In genomic region chr3:16286161-16286560, GRCh38 we compare ENCODE assay signal across 9 cellular contexts. TPM values are rescaled to one million over a fixed set of nuclear protein-coding genes. Genes with fewer than 3 reads are reported as not detected.
DNase-seq lines count a peak whose midpoint lies in the region; ATAC-seq and TF ChIP-seq lines count a peak whose summit lies in the region.
"Had no signal": no experiment of that assay in that cellular context is flagged by ENCODE, and none has a peak within 500 bp of the region (broad histone marks: within the 10 kb centered on the region; RNA-seq: fewer than 3 reads in every experiment).

No MANE protein-coding gene starts in this region.

- H3K27ac Mint-ChIP-seq in activated CD8-positive, alpha-beta memory T cell treated with anti-CD3 and anti-CD28 coated beads, Interleukin-2, amount 10 ng/mL, durations not matched to agents 7 days and 5 days: peak overlapping the region; percentile 96
- H3K27ac Mint-ChIP-seq in naive B cell: peak overlapping the region in 4 of 6 donors; percentile 4 to 79 (median 44)

- peaks cover 2% of the 10 kb centered on the region; the same call in 1 of the 2 replicates for H3K9me3 ChIP-seq in OCI-LY7 (ENCODE audit: low read length)

- H3K27me3 ChIP-seq in brain microvascular endothelial cell (replicated peaks): no peaks in the 10 kb centered on the region

- H3K4me3 ChIP-seq in OCI-LY7 (ENCODE audit: low read depth, low read length, poor library complexity, severe bottlenecking) (no peak overlapping the region), brain microvascular endothelial cell (ENCODE audit: low read depth, low read length) (no peak overlapping the region)

- H3K4me2 ChIP-seq in OCI-LY7 (ENCODE audit: low read length): no peak overlapping the region

- no TSS peak for BruUV-seq in OCI-LY7 (replicated peaks; lab: Mats Ljungman, UMichigan)

- POLR2A ChIA-PET in OCI-LY7 (lab: Charles Lee): interaction anchor here (0.5 to 1.6 kb wide), 2 partner anchors 11 to 144 kb away, joined by 3 read pairs; no protein-coding TSS in a partner anchor

- no peaks in the 10 kb centered on the region for H4K20me1 ChIP-seq in OCI-LY7 (ENCODE audit: insufficient read depth, low read length)

- no peaks in the 10 kb centered on the region for H3K79me2 ChIP-seq in OCI-LY7 (ENCODE audit: insufficient read depth, low read depth, low read length)

- peaks cover 51% of the 10 kb centered on the region for H3K4me1 Mint-ChIP-seq in activated CD8-positive, alpha-beta memory T cell treated with anti-CD3 and anti-CD28 coated beads, Interleukin-2, amount 10 ng/mL, durations not matched to agents 7 days and 5 days
- peaks cover 13 to 36% (median 18%) of the 10 kb centered on the region in 3 donors for H3K4me1 Mint-ChIP-seq in naive B cell

- H3K4me1 ChIP-seq in OCI-LY7 (ENCODE audit: insufficient read depth, low read length, poor library complexity, severe bottlenecking): peaks cover 17% of the 10 kb centered on the region

- peak; percentile 57 for ATAC-seq in HG02870 (IDR thresholded peaks at IDR 0.05; ENCODE audit: unreplicated experiment)
- peak; percentile 89 for ATAC-seq in activated CD8-positive, alpha-beta memory T cell treated with anti-CD3 and anti-CD28 coated beads, Interleukin-2, amount 10 ng/mL, durations not matched to agents 7 days and 5 days
- ATAC-seq in naive B cell (ENCODE audit: low read depth in 2 of 2): no peak

- DNase-seq in GM13977 (ENCODE audit: low spot score): peak; percentile 6
- peak; percentile 87 for DNase-seq in activated CD8-positive, alpha-beta memory T cell treated with anti-CD3 and anti-CD28 coated beads, Interleukin-2, amount 10 ng/mL, durations not matched to agents 7 days and 5 days
- no peak for DNase-seq in naive B cell
- no peak for DNase-seq in NCI-H1694 treated with DMSO at 0.1 percent for 48 hours (lab: John Stamatoyannopoulos, UW)
- DNase-seq in NCI-H1105 (lab: John Stamatoyannopoulos, UW): no peak
- no peak for DNase-seq in OCI-LY7 (ENCODE audit: low spot score)
- DNase-seq in brain microvascular endothelial cell: no peak

- H3K36me3 Mint-ChIP-seq in activated CD8-positive, alpha-beta memory T cell treated with anti-CD3 and anti-CD28 coated beads, Interleukin-2, amount 10 ng/mL, durations not matched to agents 7 days and 5 days: peaks cover 69% of the 10 kb centered on the region
- peaks cover 0 to 9% of the 10 kb centered on the region in 2 donors for H3K36me3 Mint-ChIP-seq in naive B cell

- no peak for TF ChIP-seq CTCF in GM13977 (IDR thresholded peaks at IDR 0.05; ENCODE audit: extremely low read depth, insufficient read depth, missing control alignments)
- no peak for TF ChIP-seq CTCF in OCI-LY7 (conservative IDR thresholded peaks at IDR 0.05; ENCODE audit: low read length)
- TF ChIP-seq CTCF in brain microvascular endothelial cell (IDR thresholded peaks at IDR 0.05; ENCODE audit: low read depth, low read length, missing control alignments): no peak

- no peaks in the 10 kb centered on the region for H3K9me3 Mint-ChIP-seq in activated CD8-positive, alpha-beta memory T cell treated with anti-CD3 and anti-CD28 coated beads, Interleukin-2, amount 10 ng/mL, durations not matched to agents 7 days and 5 days (ENCODE audit: low read depth)
- no peaks in the 10 kb centered on the region for H3K9me3 Mint-ChIP-seq in naive B cell

- CTCF ChIA-PET in activated CD8-positive, alpha-beta memory T cell treated with anti-CD3 and anti-CD28 coated beads, Interleukin-2, amount 10 ng/mL, durations not matched to agents 7 days and 5 days (lab: Charles Lee): interaction anchor here (1.0 to 4.9 kb wide), 14 partner anchors 9 to 265 kb away, joined by 3 to 33 read pairs (median 4); partner anchors contain the start of genes DPH3 and OXNAD1
- CTCF ChIA-PET in OCI-LY7 (lab: Charles Lee; ENCODE audit: unreplicated experiment): no interaction called here

- H2AFZ ChIP-seq in OCI-LY7 (ENCODE audit: low read length): no peak overlapping the region

- H3K27ac ChIP-seq in OCI-LY7 (ENCODE audit: low read depth, low read length, poor library complexity, severe bottlenecking) (no peak overlapping the region), brain microvascular endothelial cell (no peak overlapping the region)
- H3K27ac ChIP-seq: VCaP had no signal

- H3K27me3 Mint-ChIP-seq in activated CD8-positive, alpha-beta memory T cell treated with anti-CD3 and anti-CD28 coated beads, Interleukin-2, amount 10 ng/mL, durations not matched to agents 7 days and 5 days: no peaks in the 10 kb centered on the region
- H3K27me3 Mint-ChIP-seq in naive B cell: no peaks in the 10 kb centered on the region

- intact Hi-C loops in OCI-LY7 (cut with micrococcal nuclease; ENCODE audit: unreplicated experiment): no loop called here

- peaks cover 70% of the 10 kb centered on the region for H3K36me3 ChIP-seq in OCI-LY7 (ENCODE audit: insufficient read depth, low read length)
- no peaks in the 10 kb centered on the region for H3K36me3 ChIP-seq in brain microvascular endothelial cell (replicated peaks)

- H3K4me3 Mint-ChIP-seq in activated CD8-positive, alpha-beta memory T cell treated with anti-CD3 and anti-CD28 coated beads, Interleukin-2, amount 10 ng/mL, durations not matched to agents 7 days and 5 days: peak overlapping the region; percentile 90
- peak overlapping the region in 1 of 8 donors; percentile 21 for H3K4me3 Mint-ChIP-seq in naive B cell

- in situ Hi-C loops in GM13977 (cut with MboI; ENCODE audit: low pct_unique_long_range_greater_than_20kb, low sequenced_read_pairs, unreplicated experiment): loop anchor here (5.0 to 25.0 kb wide), 3 partner anchors 266 to 926 kb away; no protein-coding TSS in a partner anchor
- in situ Hi-C loops in brain microvascular endothelial cell (cut with HindIII; ENCODE audit: low pct_ligation_motif_present, low sequenced_read_pairs): no loop called here

- no peaks in the 10 kb centered on the region for H3K9me2 ChIP-seq in OCI-LY7 (ENCODE audit: insufficient read depth, low read length)

RNA-seq across cellular contexts. Expression of gene OXNAD1, which starts 21.1 kb away (rescaled TPM):
- 10 to 100 TPM; 44.9 to 47.4 TPM for total RNA-seq in activated CD8-positive, alpha-beta memory T cell treated with anti-CD3 and anti-CD28 coated beads, Interleukin-2, amount 10 ng/mL, durations not matched to agents 7 days and 5 days
- polyA plus RNA-seq in naive B cell (ENCODE audit: low read depth in 6 of 6): 10 to 100 TPM in 1 of 6 donors, 1 to 10 TPM in 5; 1.4 to 10.8 (median 6.7) TPM
- 16.6 and 18.7 TPM in 2 replicates for total RNA-seq in OCI-LY7 (2014; rRNA removed; shearing (Covaris generic))
- 18.1 and 22.0 TPM in 2 replicates for total RNA-seq in OCI-LY7 (2022)

RNA-seq across cellular contexts. Expression of gene DPH3, which starts 21.4 kb away (rescaled TPM):
- 10 to 100 TPM; 13.9 to 23.8 TPM for total RNA-seq in activated CD8-positive, alpha-beta memory T cell treated with anti-CD3 and anti-CD28 coated beads, Interleukin-2, amount 10 ng/mL, durations not matched to agents 7 days and 5 days
- polyA plus RNA-seq in naive B cell (ENCODE audit: low read depth in 6 of 6): 10 to 100 TPM; 17.2 to 26.4 (median 21.3) TPM
- 4.8 and 7.3 TPM in 2 replicates for total RNA-seq in OCI-LY7 (2014; rRNA removed; shearing (Covaris generic))
- 14.4 and 19.0 TPM in 2 replicates for total RNA-seq in OCI-LY7 (2022)

Comparison
In these comparisons a context has a peak if more than half of its experiments do, and no peak if none do; other contexts are left out.
1. DNase-seq: peak in GM13977 (single experiment) and activated CD8-positive, alpha-beta memory T cell treated with anti-CD3 and anti-CD28 coated beads, Interleukin-2, amount 10 ng/mL, durations not matched to agents 7 days and 5 days (single experiment); none in naive B cell (single experiment), NCI-H1694 treated with DMSO at 0.1 percent for 48 hours (single experiment), NCI-H1105 (single experiment), OCI-LY7 (single experiment) and brain microvascular endothelial cell (single experiment).
2. ATAC-seq: peak in HG02870 (single experiment) and activated CD8-positive, alpha-beta memory T cell treated with anti-CD3 and anti-CD28 coated beads, Interleukin-2, amount 10 ng/mL, durations not matched to agents 7 days and 5 days (single experiment); none in naive B cell (0 of 2).